ENCODE assay signal across 14 cellular contexts in genomic region chr7:129257168-129257567, GRCh38. TPM values are rescaled to one million over a fixed set of nuclear protein-coding genes. Genes with fewer than 3 reads are reported as not detected.
DNase-seq lines count a peak whose midpoint lies in the region; ATAC-seq, FAIRE-seq and TF ChIP-seq lines count a peak whose summit lies in the region.
"Had no signal": no experiment of that assay in that cellular context is flagged by ENCODE, and none has a peak within 500 bp of the region (broad histone marks: within the 10 kb centered on the region; RNA-seq: fewer than 3 reads in every experiment).

No MANE protein-coding gene starts in this region.

- 0 out of 4 replicates have a peak overlapping the region, but pooled peaks of 1 of the 2 experiments have one; percentile 1 for H3K4me2 ChIP-seq in H1 (ENCODE audit: insufficient read depth in 1 of 2, low read depth in 2 of 2, low read length in 2 of 2)

- FAIRE-seq in H1 (lab: Jason Lieb, UNC) (no peak), urothelium cell line (lab: Jason Lieb, UNC) (no peak)

- H3K9ac ChIP-seq in HUES48 (ENCODE audit: low read depth, low read length) = no peak overlapping the region
- no peak overlapping the region for H3K9ac ChIP-seq in H1 (replicated peaks in 1 of 4; ENCODE audit: extremely low read depth in 1 of 4, low read depth in 3 of 4, low read length in 3 of 4)
- H3K9ac ChIP-seq: BLaER1 treated with 17β-estradiol and CSF1 and Interleukin-3, amounts not matched to agents 10 nM and 100 nM had no signal

- no peak overlapping the region for H4K5ac ChIP-seq in H1 (ENCODE audit: insufficient read length, low read depth, low read length)

- H2AK5ac ChIP-seq in H1 (ENCODE audit: low read depth, low read length) = peak overlapping the region; percentile 94; the same call in 1 of the 2 replicates

- no peak for ATAC-seq in activated T-cell treated with anti-CD3 and anti-CD28 coated beads, Interleukin-2, amount 50 U/mL, for 4 hours
- ATAC-seq in sciatic nerve = no peak

- no peak for TF ChIP-seq RAD21 in H1 (IDR thresholded peaks at IDR 0.05 in 1 of 2, conservative IDR thresholded peaks at IDR 0.05 in 1 of 2; ENCODE audit: low read depth in 2 of 2, low read length in 2 of 2)

- H3K4me1 Mint-ChIP-seq in activated T-cell treated with anti-CD3 and anti-CD28 coated beads, Interleukin-2, amount 50 U/mL, for 4 hours (ENCODE audit: low read depth) = peaks cover 19% of the 10 kb centered on the region

- H3K4me1 ChIP-seq in HUES48 (ENCODE audit: control insufficient read depth, insufficient read depth, low read length) (peaks cover 50% of the 10 kb centered on the region), H1 (replicated peaks in 1 of 4; ENCODE audit: control insufficient read depth in 3 of 4, insufficient read depth in 4 of 4, low read length in 3 of 4) (peaks cover 0 to 21% (median 9%) of the 10 kb centered on the region in 4 experiments; a peak in 5 of 7 replicates), Peyer's patch (no peaks in the 10 kb centered on the region)

- H3K23me2 ChIP-seq in H1 (ENCODE audit: low read depth, low read length) = no peaks in the 10 kb centered on the region

- no peaks in the 10 kb centered on the region for H3K9me3 Mint-ChIP-seq in activated T-cell treated with anti-CD3 and anti-CD28 coated beads, Interleukin-2, amount 50 U/mL, for 4 hours

- no peaks in the 10 kb centered on the region for H3K9me3 ChIP-seq in HUES48 (ENCODE audit: control insufficient read depth, insufficient read depth, low read length)
- H3K9me3 ChIP-seq in H1 (ENCODE audit: insufficient read depth in 2 of 2, low read depth in 1 of 2, low read length in 1 of 2) = no peaks in the 10 kb centered on the region
- no peaks in the 10 kb centered on the region for H3K9me3 ChIP-seq in Peyer's patch

- DNase-seq in SKM-1 treated with dmso at 0.1 percent for 144 hours (lab: John Stamatoyannopoulos, UW; ENCODE audit: unreplicated experiment) (peak; percentile 31), H1 (ENCODE audit: low read depth in 1 of 2, low spot score in 2 of 2) (no peak), Peyer's patch (no peak), sciatic nerve (ENCODE audit: low spot score) (no peak), urothelium cell line (ENCODE audit: low spot score) (no peak)
- no peak for DNase-seq in activated T-cell treated with anti-CD3 and anti-CD28 coated beads, Interleukin-2, amount 50 U/mL, for 4 hours
- DNase-seq: HCEC 1CT, NCI-H1105 treated with DMSO at 0.1 percent for 48 hours, NCI-H187, NCI-H2171, NCI-H510A, SIG-M5 had no signal

- peak overlapping the region; percentile 62; the same call in 1 of the 2 replicates for H2BK20ac ChIP-seq in H1 (ENCODE audit: low read length)

- H3K27me3 ChIP-seq in HUES48 (ENCODE audit: control insufficient read depth, insufficient read depth, low read length) (no peaks in the 10 kb centered on the region), H1 (replicated peaks in 1 of 4; ENCODE audit: control insufficient read depth in 3 of 4, extremely low read depth in 1 of 4, insufficient read depth in 3 of 4, low read length in 3 of 4) (no peaks in the 10 kb centered on the region), Peyer's patch (no peaks in the 10 kb centered on the region)
- H3K27me3 ChIP-seq: BLaER1 treated with 17β-estradiol and CSF1 and Interleukin-3, amounts not matched to agents 10 nM and 100 nM had no signal

- peak overlapping the region; percentile 97 for H2BK12ac ChIP-seq in H1 (ENCODE audit: low read depth, low read length)

- H4K20me1 ChIP-seq in H1 (replicated peaks in 1 of 2; ENCODE audit: control insufficient read depth in 1 of 2, insufficient read depth in 2 of 2, low read length in 2 of 2) = no peaks in the 10 kb centered on the region

- H3K56ac ChIP-seq in H1 (replicated peaks; ENCODE audit: insufficient read length, low read depth, low read length) = no peak overlapping the region

- peak overlapping the region; percentile 36 for H3K4ac ChIP-seq in H1 (replicated peaks; ENCODE audit: insufficient read length, low read depth, low read length)

- no peak overlapping the region; the same call in 1 of the 2 replicates for H2BK15ac ChIP-seq in H1 (ENCODE audit: low read length)

- H3K36me3 Mint-ChIP-seq in activated T-cell treated with anti-CD3 and anti-CD28 coated beads, Interleukin-2, amount 50 U/mL, for 4 hours (ENCODE audit: insufficient read depth) = no peaks in the 10 kb centered on the region

- intact Hi-C loops in sciatic nerve (cut with DNase I) = no loop called here

- POLR2A ChIA-PET in H1 (lab: Charles Lee; ENCODE audit: partially characterized antibody) = interaction anchor here (0.8 to 1.2 kb wide), 3 partner anchors 11 to 43 kb away, joined by 3 to 4 read pairs (median 3); no protein-coding TSS in a partner anchor

- no peak overlapping the region for H3K18ac ChIP-seq in H1 (ENCODE audit: extremely low read depth, low read length)

- no peak overlapping the region for H3K4me3 Mint-ChIP-seq in activated T-cell treated with anti-CD3 and anti-CD28 coated beads, Interleukin-2, amount 50 U/mL, for 4 hours

- H3K79me2 ChIP-seq in H1 (ENCODE audit: control insufficient read depth in 1 of 2, insufficient read depth in 2 of 2, low read length in 2 of 2) = peaks cover 0 to 39% of the 10 kb centered on the region in 2 experiments; a peak in 2 of 4 replicates

- TF ChIP-seq CTCF in H1 (IDR thresholded peaks at IDR 0.05; ENCODE audit: control extremely low read depth in 1 of 3, insufficient read depth in 1 of 3, low read depth in 1 of 3, low read length in 3 of 3) (no peak), Peyer's patch (IDR thresholded peaks at IDR 0.05) (no peak)

- no peak overlapping the region for H2AFZ ChIP-seq in H1 (ENCODE audit: low read length)

- H2BK5ac ChIP-seq in H1 (ENCODE audit: low read depth, low read length) = no peak overlapping the region

- H3K79me1 ChIP-seq in H1 (ENCODE audit: low read depth, low read length) = no peaks in the 10 kb centered on the region

- H3K27me3 Mint-ChIP-seq in activated T-cell treated with anti-CD3 and anti-CD28 coated beads, Interleukin-2, amount 50 U/mL, for 4 hours (ENCODE audit: low read depth) = no peaks in the 10 kb centered on the region

- no peak overlapping the region for H3K14ac ChIP-seq in H1 (ENCODE audit: insufficient read length)

- no peak overlapping the region for H4K91ac ChIP-seq in H1 (replicated peaks; ENCODE audit: insufficient read length, low read length)

- no peak overlapping the region for H2BK120ac ChIP-seq in H1 (replicated peaks; ENCODE audit: low read depth, low read length)

- no peak overlapping the region for H4K8ac ChIP-seq in H1 (ENCODE audit: extremely low read depth, insufficient read depth, low read length)

- no peak for TF ChIP-seq EP300 in H1 (IDR thresholded peaks at IDR 0.05; ENCODE audit: borderline replicate concordance in 1 of 2, low read depth in 2 of 2, low read length in 2 of 2)

- H3K4me3 ChIP-seq in HUES48 (ENCODE audit: low read depth, low read length) (no peak overlapping the region), H1 (ENCODE audit: extremely low read depth in 1 of 4, insufficient read depth in 2 of 4, low read depth in 3 of 4, low read length in 4 of 4) (no peak overlapping the region), Peyer's patch (no peak overlapping the region)
- H3K4me3 ChIP-seq: BLaER1 treated with 17β-estradiol and CSF1 and Interleukin-3, amounts not matched to agents 10 nM and 100 nM had no signal

- CTCF ChIA-PET in H1 (lab: Charles Lee; ENCODE audit: partially characterized antibody) = no interaction called here

- TF ChIP-seq POLR2A in H1 (IDR thresholded peaks at IDR 0.05; ENCODE audit: control extremely low read depth in 1 of 2, low read depth in 2 of 2, low read length in 2 of 2) = no peak
- no peak for TF ChIP-seq POLR2A in Peyer's patch (IDR thresholded peaks at IDR 0.05)

- H3K27ac ChIP-seq in HUES48 (ENCODE audit: low read depth, low read length) (peak overlapping the region; percentile 97), H1 (ENCODE audit: low read depth, low read length) (no peak overlapping the region), Peyer's patch (no peak overlapping the region)
- H3K27ac ChIP-seq: BLaER1 treated with 17β-estradiol and CSF1 and Interleukin-3, amounts not matched to agents 10 nM and 100 nM had no signal

- H3K36me3 ChIP-seq in HUES48 (ENCODE audit: control insufficient read depth, insufficient read depth, low read length) (no peaks in the 10 kb centered on the region), H1 (ENCODE audit: control insufficient read depth in 2 of 4, insufficient read depth in 4 of 4, low read length in 3 of 4) (no peaks in the 10 kb centered on the region), Peyer's patch (no peaks in the 10 kb centered on the region)

- no peak overlapping the region for H3K23ac ChIP-seq in H1 (ENCODE audit: insufficient read length)

TF ChIP-seq in H1, 55 proteins besides CTCF, POLR2A, EP300 and RAD21:
- no peak for TF ChIP-seq EGR1 (IDR thresholded peaks at IDR 0.05; ENCODE audit: borderline replicate concordance, low read depth, low read length)
- TF ChIP-seq SRF (IDR thresholded peaks at IDR 0.05; ENCODE audit: low read depth, low read length) = no peak
- TF ChIP-seq ASH2L (IDR thresholded peaks at IDR 0.05; ENCODE audit: low read length) = no peak
- no peak for TF ChIP-seq CEBPB (IDR thresholded peaks at IDR 0.05; ENCODE audit: low read depth, low read length)
- no peak for TF ChIP-seq CTBP2 (IDR thresholded peaks at IDR 0.05; ENCODE audit: borderline replicate concordance, insufficient read depth, insufficient read length, low read length)
- TF ChIP-seq RFX5 (IDR thresholded peaks at IDR 0.05; ENCODE audit: borderline replicate concordance, low read depth, low read length) = no peak
- no peak for TF ChIP-seq SIRT6 (IDR thresholded peaks at IDR 0.05; ENCODE audit: low read length)
- no peak for TF ChIP-seq RXRA (IDR thresholded peaks at IDR 0.05; ENCODE audit: insufficient read depth, low read depth, low read length)
- no peak for TF ChIP-seq SIX5 (IDR thresholded peaks at IDR 0.05; ENCODE audit: low read depth, low read length)
- no peak for TF ChIP-seq TBP (IDR thresholded peaks at IDR 0.05; ENCODE audit: low read depth, low read length)

RNA-seq across cellular contexts. Expression of gene AHCYL2, which starts 32.3 kb away (rescaled TPM):
- 25.4 and 30.5 TPM in 2 replicates for total RNA-seq in H1 (2021; fragmentation: NEBNext Ultra II Directional; extraction: Animal tissue kit (Norgen Biotek cat#: 25700))
- polyA plus RNA-seq in H1 (2011; rRNA removed) = 16.6 and 20.7 TPM in 2 replicates
- polyA plus RNA-seq in H1 (2011; cell fraction: cytosol; rRNA removed) = 24.5 TPM
- 21.5 TPM for polyA plus RNA-seq in H1 (2011; cell fraction: nucleus; rRNA removed)
- polyA plus RNA-seq in H1 (2012, experiment 1 of 2) = 17.0 to 21.9 TPM (median 20.4 TPM) in 4 replicates
- 2.8 TPM for polyA plus RNA-seq in H1 (2012, experiment 2 of 2)
- polyA plus RNA-seq in H1 (2013, experiment 1 of 2) = 11.9 TPM
- polyA plus RNA-seq in H1 (2013, experiment 2 of 2) = 11.6 TPM
- 48.6 and 60.4 TPM in 2 replicates for polyA minus RNA-seq in H1 (2011; rRNA and poly(A)+ RNA removed)
- 19.4 TPM for polyA minus RNA-seq in H1 (2011; cell fraction: cytosol; rRNA and poly(A)+ RNA removed)
- 20.4 TPM for polyA minus RNA-seq in H1 (2011; cell fraction: nucleus; rRNA and poly(A)+ RNA removed)
- total RNA-seq in Peyer's patch = 100 to 1,000 TPM in 1 of 4 donors, 10 to 100 TPM in 3; 37.1 to 186 (median 60.0) TPM
- total RNA-seq in activated T-cell treated with anti-CD3 and anti-CD28 coated beads, Interleukin-2, amount 50 U/mL, for 4 hours = 1 to 10 TPM; 6.0 to 7.2 (median 6.5) TPM
- 46.1 TPM for total RNA-seq in sciatic nerve
